Comparison of ENCODE assay signal across 8 cellular contexts in the genomic region with DNA sequence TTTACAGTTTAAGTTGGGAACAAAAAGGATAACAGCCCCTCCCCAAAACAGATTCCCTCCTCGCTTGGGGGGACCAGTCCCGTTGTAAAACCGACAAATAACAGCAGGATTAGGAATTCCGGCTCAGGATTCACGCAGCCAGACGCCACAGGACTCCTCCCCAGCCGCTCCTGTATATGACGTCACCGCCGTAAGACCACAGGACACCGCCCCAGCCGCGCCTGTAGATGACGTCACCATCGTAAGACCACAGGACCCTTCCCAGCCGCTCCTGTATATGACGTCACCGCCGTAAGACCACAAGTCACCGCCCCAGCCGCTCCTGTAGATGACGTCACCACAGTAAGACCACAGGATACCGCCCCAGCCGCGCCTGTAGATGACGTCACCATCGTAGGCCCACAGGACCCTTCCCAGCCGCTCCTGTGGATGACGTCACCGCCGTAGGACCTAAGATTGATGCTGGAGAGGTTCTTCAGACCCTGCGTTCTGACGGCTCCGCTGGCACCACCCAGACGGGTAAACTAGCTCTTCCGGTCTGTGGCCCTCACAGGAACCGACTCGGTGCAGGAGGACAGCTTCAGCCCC. TPM values are rescaled to one million over a fixed set of nuclear protein-coding genes. Genes with fewer than 3 reads are reported as not detected.
DNase-seq lines count a peak whose midpoint lies in the region; ATAC-seq and TF ChIP-seq lines count a peak whose summit lies in the region.

No MANE protein-coding gene starts in this region.

- 0 out of 2 replicates have a peak, but pooled peaks cover 3% of the 10 kb centered on the region for H3K4me1 ChIP-seq in GM23248 (ENCODE audit: insufficient read depth)

- no peaks in the 10 kb centered on the region for H3K9me3 ChIP-seq in GM23248 (ENCODE audit: low read depth)

- H3K27me3 Mint-ChIP-seq in activated T-helper 1 cell treated with anti-CD3 and anti-CD28 coated beads, Interleukin-12 subunit alpha, Interleukin-12 subunit beta, Interleukin-2, Interleukin-4 antibody, amounts not matched to agents 30 ng/mL and 10 ng/mL and 1 ng/mL, durations not matched to agents 14 hours and 24 hours and 36 hours (ENCODE audit: insufficient read depth) = peaks cover 3% of the 10 kb centered on the region

- H3K9me3 Mint-ChIP-seq in activated T-helper 1 cell treated with anti-CD3 and anti-CD28 coated beads, Interleukin-12 subunit alpha, Interleukin-12 subunit beta, Interleukin-2, Interleukin-4 antibody, amounts not matched to agents 30 ng/mL and 10 ng/mL and 1 ng/mL, durations not matched to agents 14 hours and 24 hours and 36 hours = no peaks in the 10 kb centered on the region

- no peaks in the 10 kb centered on the region for H3K79me2 ChIP-seq in GM23248 (ENCODE audit: insufficient read depth)

- H3K9ac ChIP-seq in GM23248 = peak overlapping the region; percentile 80

- H4K20me1 ChIP-seq in GM23248 (ENCODE audit: insufficient read depth) = no peaks in the 10 kb centered on the region

- H3K27ac Mint-ChIP-seq in activated T-helper 1 cell treated with anti-CD3 and anti-CD28 coated beads, Interleukin-12 subunit alpha, Interleukin-12 subunit beta, Interleukin-2, Interleukin-4 antibody, amounts not matched to agents 30 ng/mL and 10 ng/mL and 1 ng/mL, durations not matched to agents 14 hours and 24 hours and 36 hours = peak overlapping the region; percentile 97

- peaks cover 11% of the 10 kb centered on the region for H3K27me3 ChIP-seq in GM23248 (replicated peaks; ENCODE audit: insufficient read depth)

- H3K4me2 ChIP-seq in GM23248 (ENCODE audit: unreplicated experiment) = peak overlapping the region; percentile 86

- no peaks in the 10 kb centered on the region for H3K36me3 ChIP-seq in GM23248 (ENCODE audit: low read depth)

- WGBS in GM23248 (ENCODE audit: low coverage in 1 of 2, low lambda C conversion rate in 2 of 2, missing lambda C conversion rate in 2 of 2), 2 experiments = 40 to 41% methylated on average over 38 of the region's 38 CpGs

- in situ Hi-C loops in GM23248 (cut with MboI) = no loop called here

- no peaks in the 10 kb centered on the region for H3F3A ChIP-seq in GM23248 (ENCODE audit: insufficient read depth)

- intact Hi-C loops in activated T-helper 1 cell treated with anti-CD3 and anti-CD28 coated beads, Interleukin-12 subunit alpha, Interleukin-12 subunit beta, Interleukin-2, Interleukin-4 antibody, amounts not matched to agents 30 ng/mL and 10 ng/mL and 1 ng/mL, durations not matched to agents 14 hours and 24 hours and 36 hours (cut with micrococcal nuclease) = loop anchor here (1.0 to 2.0 kb wide), 5 partner anchors 15 to 257 kb away; partner anchors contain the start of genes POLE and PXMP2

- no peak for ATAC-seq in HG02852 (IDR thresholded peaks at IDR 0.05; ENCODE audit: unreplicated experiment)
- ATAC-seq in HG03095 (IDR thresholded peaks at IDR 0.05; ENCODE audit: unreplicated experiment) = no peak

- DNase-seq in GM23248 = peak; percentile 82
- peak; percentile 86 for DNase-seq in NCI-H82 treated with DMSO at 0.1 percent for 48 hours (lab: John Stamatoyannopoulos, UW; ENCODE audit: unreplicated experiment)
- peak; percentile 62 for DNase-seq in activated T-helper 1 cell treated with anti-CD3 and anti-CD28 coated beads, Interleukin-12 subunit alpha, Interleukin-12 subunit beta, Interleukin-2, Interleukin-4 antibody, amounts not matched to agents 30 ng/mL and 10 ng/mL and 1 ng/mL, durations not matched to agents 14 hours and 24 hours and 36 hours (ENCODE audit: low spot score)
- DNase-seq in germinal center (ENCODE audit: low spot score) = peak; percentile 23
- no peak for DNase-seq in retinal pigment epithelial cell (ENCODE audit: low read depth)
- DNase-seq in NCI-H446 treated with DMSO at 0.1 percent for 48 hours (lab: John Stamatoyannopoulos, UW) = no peak

- H2AFZ ChIP-seq in GM23248 = peak overlapping the region; percentile 88

- TF ChIP-seq CTCF in retinal pigment epithelial cell (conservative IDR thresholded peaks at IDR 0.05; ENCODE audit: low read depth, low read length) = no peak

- peaks cover 37% of the 10 kb centered on the region for H3K4me1 Mint-ChIP-seq in activated T-helper 1 cell treated with anti-CD3 and anti-CD28 coated beads, Interleukin-12 subunit alpha, Interleukin-12 subunit beta, Interleukin-2, Interleukin-4 antibody, amounts not matched to agents 30 ng/mL and 10 ng/mL and 1 ng/mL, durations not matched to agents 14 hours and 24 hours and 36 hours (ENCODE audit: low read depth)

- H3K27ac ChIP-seq in GM23248 = peak overlapping the region; percentile 68

- H3K9me2 ChIP-seq in GM23248 (ENCODE audit: insufficient read depth) = no peaks in the 10 kb centered on the region

- peak overlapping the region; percentile 70 for H3K4me3 ChIP-seq in GM23248
- H3K4me3 ChIP-seq in retinal pigment epithelial cell (ENCODE audit: low read length) = peak overlapping the region; percentile 39

- H3K36me3 Mint-ChIP-seq in activated T-helper 1 cell treated with anti-CD3 and anti-CD28 coated beads, Interleukin-12 subunit alpha, Interleukin-12 subunit beta, Interleukin-2, Interleukin-4 antibody, amounts not matched to agents 30 ng/mL and 10 ng/mL and 1 ng/mL, durations not matched to agents 14 hours and 24 hours and 36 hours (ENCODE audit: low read depth) = peaks cover 6% of the 10 kb centered on the region

- H3K4me3 Mint-ChIP-seq in activated T-helper 1 cell treated with anti-CD3 and anti-CD28 coated beads, Interleukin-12 subunit alpha, Interleukin-12 subunit beta, Interleukin-2, Interleukin-4 antibody, amounts not matched to agents 30 ng/mL and 10 ng/mL and 1 ng/mL, durations not matched to agents 14 hours and 24 hours and 36 hours = peak overlapping the region; percentile 93

RNA-seq across cellular contexts. Expression of gene FBRSL1, which starts 44.0 kb away (rescaled TPM):
- 3.7 and 4.6 TPM in 2 replicates for total RNA-seq in GM23248 (2014; rRNA removed; shearing (Covaris generic))
- 0.63 and 0.86 TPM in 2 replicates for polyA plus RNA-seq in GM23248 (2016; fragmentation: Nextera tagmentation; extraction: Ambion mirVana)
- 75.8 and 80.2 TPM in 2 replicates for total RNA-seq in activated T-helper 1 cell treated with anti-CD3 and anti-CD28 coated beads, Interleukin-12 subunit alpha, Interleukin-12 subunit beta, Interleukin-2, Interleukin-4 antibody, amounts not matched to agents 30 ng/mL and 10 ng/mL and 1 ng/mL, durations not matched to agents 14 hours and 24 hours and 36 hours

Comparison
In these comparisons a context has a peak if more than half of its experiments do, and no peak if none do; other contexts are left out.
1. DNase-seq: peak in GM23248 (single experiment), NCI-H82 treated with DMSO at 0.1 percent for 48 hours (single experiment), activated T-helper 1 cell treated with anti-CD3 and anti-CD28 coated beads, Interleukin-12 subunit alpha, Interleukin-12 subunit beta, Interleukin-2, Interleukin-4 antibody, amounts not matched to agents 30 ng/mL and 10 ng/mL and 1 ng/mL, durations not matched to agents 14 hours and 24 hours and 36 hours (single experiment) and germinal center (single experiment); none in retinal pigment epithelial cell (single experiment) and NCI-H446 treated with DMSO at 0.1 percent for 48 hours (single experiment).
2. RNA of gene FBRSL1, which starts 44.0 kb away (total RNA-seq): 75.8 to 80.2 TPM in activated T-helper 1 cell treated with anti-CD3 and anti-CD28 coated beads, Interleukin-12 subunit alpha, Interleukin-12 subunit beta, Interleukin-2, Interleukin-4 antibody, amounts not matched to agents 30 ng/mL and 10 ng/mL and 1 ng/mL, durations not matched to agents 14 hours and 24 hours and 36 hours; 3.7 to 4.6 TPM in GM23248; every median in the first group is over 10 times any median in the second.